Comparison of ENCODE assay signal across 28 cellular contexts in the genomic region with DNA sequence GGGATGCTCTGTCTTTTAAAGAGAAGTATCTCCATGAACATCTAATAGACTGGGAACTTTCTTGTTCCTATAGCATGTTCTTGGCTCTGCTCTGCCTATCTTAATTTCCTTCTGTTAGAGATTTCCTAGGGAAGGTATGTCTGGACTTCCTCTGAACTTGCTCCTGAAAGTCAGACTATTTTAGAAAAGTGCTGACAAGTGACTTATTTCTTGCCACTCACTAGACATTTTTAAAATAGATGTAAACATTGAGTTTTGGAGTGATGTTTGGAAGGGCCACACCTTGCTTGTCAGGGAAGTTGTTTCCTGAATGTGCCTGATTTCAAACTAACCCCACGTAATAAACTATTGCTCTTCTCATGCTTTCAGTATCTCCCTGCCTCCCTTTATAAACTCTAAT.
"Had no signal": no experiment of that assay in that cellular context is flagged by ENCODE, and none has a peak within 500 bp of the region (broad histone marks: within the 10 kb centered on the region; RNA-seq: fewer than 3 reads in every experiment).

No MANE protein-coding gene starts in this region.

- DNase-seq: natural killer cell; occipital lobe; ovary; posterior cingulate gyrus; psoas muscle; right cardiac atrium; spleen; stimulated activated CD4-positive, alpha-beta T cell treated with anti-CD3 and anti-CD28 coated beads, Interleukin-12 subunit alpha, Interleukin-12 subunit beta, amount 100 ng/mL, for 4 hours; stimulated activated CD4-positive, alpha-beta T cell treated with anti-CD3 and anti-CD28 coated beads, Interleukin-1b, Interleukin-23, amount 100 ng/mL, for 48 hours; stimulated activated CD4-positive, alpha-beta T cell treated with anti-CD3 and anti-CD28 coated beads, Interleukin-4, amount 100 ng/mL, for 1 hour; stimulated activated CD4-positive, alpha-beta T cell treated with anti-CD3 and anti-CD28 coated beads, Interleukin-4, amount 100 ng/mL, for 4 hours; stimulated activated CD8-positive, alpha-beta memory T cell treated with anti-CD3 and anti-CD28 coated beads, Interleukin-4, amount 100 ng/mL, for 48 hours; stimulated activated naive CD4-positive, alpha-beta T cell; stimulated activated naive CD8-positive, alpha-beta T cell treated with anti-CD3 and anti-CD28 coated beads, Interleukin-15, amount 100 ng/mL, for 72 hours; stimulated activated naive CD8-positive, alpha-beta T cell treated with anti-CD3 and anti-CD28 coated beads, Interleukin-15, Interleukin-2, amounts not matched to agents 100 U/mL and 50 U/mL, for 24 hours; substantia nigra; testis; tibial artery; transverse colon; upper lobe of right lung; uterus had no signal

- H3K27me3 ChIP-seq: neural progenitor cell, ovary, spleen, suprapubic skin, testis, tibial artery, transverse colon, uterus had no signal

- H3K79me2 ChIP-seq: parathyroid adenoma had no signal

- H3K36me3 ChIP-seq: neural progenitor cell, ovary, spleen, suprapubic skin, tibial artery, transverse colon, upper lobe of right lung, uterus had no signal

- H3K27ac ChIP-seq: neural progenitor cell, ovary, parathyroid adenoma, psoas muscle, skin epidermis, spleen, suprapubic skin, testis, tibial artery, transverse colon, upper lobe of right lung, uterus had no signal

- H2AFZ ChIP-seq: neural progenitor cell, parathyroid adenoma had no signal

- ATAC-seq: natural killer cell; psoas muscle; right cardiac atrium; sciatic nerve; stimulated activated memory B cell treated with anti-CD40 and anti-IgM and Interleukin-4, amounts not matched to agents 10 μg/mL and 1 μg/mL and 100 μg/mL, for 72 hours; stimulated activated naive CD8-positive, alpha-beta T cell treated with anti-CD3 and anti-CD28 coated beads, Interleukin-15, amount 100 ng/mL, for 72 hours; stimulated activated naive CD8-positive, alpha-beta T cell treated with anti-CD3 and anti-CD28 coated beads, Interleukin-15, Interleukin-2, amounts not matched to agents 100 U/mL and 50 U/mL, for 24 hours; upper lobe of right lung had no signal

- H3K4me3 ChIP-seq: neural progenitor cell, ovary, psoas muscle, skin epidermis, smooth muscle cell, spleen, suprapubic skin, testis, tibial artery, transverse colon, upper lobe of right lung, uterus had no signal

- H3K4me2 ChIP-seq: neural progenitor cell, smooth muscle cell had no signal

- H3K9me3 ChIP-seq: ovary, psoas muscle, spleen, suprapubic skin, testis, tibial artery, transverse colon, upper lobe of right lung, uterus had no signal

- H3K4me1 ChIP-seq: neural progenitor cell, psoas muscle, suprapubic skin, testis, tibial artery, transverse colon, upper lobe of right lung, uterus had no signal

- H3K9ac ChIP-seq: neural progenitor cell, parathyroid adenoma had no signal
